ENCODE assay signal across 8 cellular contexts in the genomic region with DNA sequence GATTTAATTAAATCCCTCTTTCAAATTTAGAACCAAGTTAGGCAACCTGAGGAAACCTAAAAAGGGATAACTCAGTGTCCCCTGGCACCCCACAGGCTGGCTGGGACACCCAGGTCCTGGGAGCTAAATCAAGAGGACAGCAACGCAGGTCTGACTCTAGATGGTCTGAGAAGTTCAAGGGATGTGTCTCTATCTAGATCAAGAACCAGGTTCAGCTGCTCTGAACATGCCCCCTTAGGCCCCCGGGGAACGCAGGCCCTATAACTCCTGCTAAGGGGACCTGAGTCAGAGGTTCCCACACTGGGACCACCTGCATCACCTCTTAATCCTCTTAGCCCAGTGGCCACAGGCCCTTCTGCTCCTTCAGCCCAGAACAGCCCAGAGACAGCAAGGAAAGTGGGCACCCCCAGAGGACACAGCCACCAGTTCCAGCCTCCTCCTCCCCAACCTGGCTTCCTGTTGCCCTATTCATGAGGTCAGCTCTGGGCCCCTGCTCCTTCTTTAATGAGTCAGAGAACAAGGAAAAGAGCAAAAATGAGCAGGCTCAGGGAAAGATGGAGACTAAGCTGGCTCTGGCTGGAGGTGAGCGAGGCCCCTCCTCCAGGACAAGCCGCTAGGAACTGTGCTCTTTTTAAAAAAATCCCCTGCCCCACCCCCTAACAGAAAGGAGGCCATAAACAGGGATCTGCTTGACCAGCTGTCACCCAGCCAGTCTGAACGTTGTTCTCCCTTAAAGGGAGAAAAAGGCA. TPM values are rescaled to one million over a fixed set of nuclear protein-coding genes. Genes with fewer than 3 reads are reported as not detected.
DNase-seq lines count a peak whose midpoint lies in the region.

No MANE protein-coding gene starts in this region.

- H3K4me3 ChIP-seq in MG63, result no peak overlapping the region

- H3K27me3 ChIP-seq in MG63, result no peaks in the 10 kb centered on the region

- DNase-seq in ACHN (peak; percentile 77), MG63 (peak; percentile 71), myocyte (ENCODE audit: low read depth) (peak; percentile 36), GM19240 (ENCODE audit: insufficient read length, low spot score) (no peak), amniotic stem cell (lab: John Stamatoyannopoulos, UW) (no peak), HPDE6-E6E7 (ENCODE audit: extremely low spot score) (no peak)
- DNase-seq in stimulated activated naive CD4-positive, alpha-beta T cell (lab: John Stamatoyannopoulos, UW), result no peak

- H3K9me3 ChIP-seq in MG63, result no peaks in the 10 kb centered on the region

- peak overlapping the region; percentile 65 for H3K27ac ChIP-seq in cingulate gyrus (ENCODE audit: low read depth, low read length)

- H3K36me3 ChIP-seq in MG63, result no peaks in the 10 kb centered on the region; the same call in 1 of the 2 replicates

- in situ Hi-C loops in ACHN (cut with HindIII; ENCODE audit: low pct_ligation_motif_present, low pct_unique_long_range_greater_than_20kb, low sequenced_read_pairs), result no loop called here

RNA-seq across cellular contexts. Expression of gene PITPNM2, which starts 10.8 kb away (rescaled TPM):
- 0.69 and 1.6 TPM in 2 replicates for total RNA-seq in MG63 (2014; rRNA removed; shearing (Covaris generic); ENCODE audit: low replicate concordance)
- total RNA-seq in myocyte, result 2.4 and 7.2 TPM in 2 replicates
- polyA plus RNA-seq in myocyte (2012), result 3.7 TPM

Comparison
In these comparisons a context has a peak if more than half of its experiments do, and no peak if none do; other contexts are left out.
1. DNase-seq: peak in ACHN (single experiment), MG63 (single experiment) and myocyte (single experiment); none in GM19240 (single experiment), amniotic stem cell (single experiment), HPDE6-E6E7 (single experiment) and stimulated activated naive CD4-positive, alpha-beta T cell (0 of 6).